ENCODE assay signal across 15 cellular contexts in the genomic region with DNA sequence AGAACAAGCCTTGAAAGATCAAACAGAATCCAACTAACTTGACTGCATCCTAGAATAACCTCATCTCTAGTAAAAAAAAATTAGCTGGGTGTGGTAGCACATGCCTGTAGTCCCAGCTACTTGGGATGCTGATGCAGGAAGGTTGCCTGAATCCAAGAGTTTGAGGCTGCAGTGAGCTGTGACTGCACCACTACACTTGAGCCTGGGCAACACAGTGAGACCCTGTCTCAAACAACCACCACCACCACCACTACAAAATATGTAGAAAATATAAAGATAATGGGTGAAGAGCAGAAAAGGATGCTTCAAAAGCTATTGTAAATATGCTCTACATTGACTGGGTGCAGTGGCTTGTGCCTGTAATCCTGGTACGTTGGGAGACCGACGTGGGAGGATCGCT. TPM values are rescaled to one million over a fixed set of nuclear protein-coding genes. Genes with fewer than 3 reads are reported as not detected.
DNase-seq lines count a peak whose midpoint lies in the region; ATAC-seq and TF ChIP-seq lines count a peak whose summit lies in the region.
"Had no signal": no experiment of that assay in that cellular context is flagged by ENCODE, and none has a peak within 500 bp of the region (broad histone marks: within the 10 kb centered on the region; RNA-seq: fewer than 3 reads in every experiment).

No MANE protein-coding gene starts in this region.

- TF ChIP-seq CTCF in HEK293 (tag by site-specific recombination; IDR thresholded peaks at IDR 0.05): no peak

- peaks cover 97% of the 10 kb centered on the region in 2 experiments for H3K36me3 ChIP-seq in HEK293 (ENCODE audit: control insufficient read depth in 2 of 2, insufficient read depth in 1 of 2, low read length in 2 of 2)

- no peaks in the 10 kb centered on the region for H3K27me3 Mint-ChIP-seq in activated T-cell treated with anti-CD3 and anti-CD28 coated beads, Interleukin-2, amount 50 U/mL, for 72 hours (ENCODE audit: low read depth)
- H3K27me3 Mint-ChIP-seq in T-helper 17 cell: no peaks in the 10 kb centered on the region
- H3K27me3 Mint-ChIP-seq in stimulated activated memory B cell treated with anti-CD40 and anti-IgM and Interleukin-4, amounts not matched to agents 10 μg/mL and 1 μg/mL and 100 μg/mL, for 72 hours: no peaks in the 10 kb centered on the region
- H3K27me3 Mint-ChIP-seq: CD4-positive, alpha-beta memory T cell had no signal

- DNase-seq in activated T-cell treated with anti-CD3 and anti-CD28 coated beads, Interleukin-2, amount 50 U/mL, for 72 hours: no peak
- no peak for DNase-seq in activated T-cell treated with anti-CD3 and anti-CD28 coated beads, Interleukin-2, amount 50 U/mL, for 1 hour
- DNase-seq in T-helper 17 cell: no peak
- DNase-seq: C1 segment of cervical spinal cord; Calu3; CD4-positive, alpha-beta memory T cell; COR-L47; DMS53; DMS79 treated with DMSO at 0.1 percent for 48 hours; GF-D8; GOT3 had no signal

- CTCF ChIA-PET in HEK293 (lab: Yijun Ruan, JAX): interaction anchor here (0.6 to 0.8 kb wide), 3 partner anchors 21 to 825 kb away, joined by 3 read pairs; no protein-coding TSS in a partner anchor

- no peaks in the 10 kb centered on the region for H3K4me1 ChIP-seq in HEK293 (ENCODE audit: control insufficient read depth, insufficient read depth, low read length)
- H3K4me1 ChIP-seq: HAP-1 had no signal

- no peak for ATAC-seq in activated T-cell treated with anti-CD3 and anti-CD28 coated beads, Interleukin-2, amount 50 U/mL, for 72 hours (replicated peaks in 1 of 2)
- ATAC-seq in T-helper 17 cell (no peak), HG02840 (IDR thresholded peaks at IDR 0.05; ENCODE audit: low FRiP score, unreplicated experiment) (no peak)
- no peak for ATAC-seq in stimulated activated memory B cell treated with anti-CD40 and anti-IgM and Interleukin-4, amounts not matched to agents 10 μg/mL and 1 μg/mL and 100 μg/mL, for 72 hours

- H3K9me3 Mint-ChIP-seq in activated T-cell treated with anti-CD3 and anti-CD28 coated beads, Interleukin-2, amount 50 U/mL, for 72 hours: no peaks in the 10 kb centered on the region
- H3K9me3 Mint-ChIP-seq in stimulated activated memory B cell treated with anti-CD40 and anti-IgM and Interleukin-4, amounts not matched to agents 10 μg/mL and 1 μg/mL and 100 μg/mL, for 72 hours: peaks cover 3% of the 10 kb centered on the region
- H3K9me3 Mint-ChIP-seq: CD4-positive, alpha-beta memory T cell had no signal

- H3K4me3 Mint-ChIP-seq in activated T-cell treated with anti-CD3 and anti-CD28 coated beads, Interleukin-2, amount 50 U/mL, for 72 hours: no peak overlapping the region
- H3K4me3 Mint-ChIP-seq in T-helper 17 cell: no peak overlapping the region
- no peak overlapping the region for H3K4me3 Mint-ChIP-seq in stimulated activated memory B cell treated with anti-CD40 and anti-IgM and Interleukin-4, amounts not matched to agents 10 μg/mL and 1 μg/mL and 100 μg/mL, for 72 hours
- H3K4me3 Mint-ChIP-seq: CD4-positive, alpha-beta memory T cell had no signal

- peak overlapping the region; percentile 82 for H3K27ac Mint-ChIP-seq in activated T-cell treated with anti-CD3 and anti-CD28 coated beads, Interleukin-2, amount 50 U/mL, for 72 hours
- H3K27ac Mint-ChIP-seq in T-helper 17 cell: peak overlapping the region; percentile 34
- H3K27ac Mint-ChIP-seq in stimulated activated memory B cell treated with anti-CD40 and anti-IgM and Interleukin-4, amounts not matched to agents 10 μg/mL and 1 μg/mL and 100 μg/mL, for 72 hours: peak overlapping the region; percentile 7

- H3K27ac ChIP-seq in HEK293 (ENCODE audit: extremely low read depth, low read depth, low read length): no peak overlapping the region

- peaks cover 22 to 69% of the 10 kb centered on the region in 2 donors for H3K36me3 Mint-ChIP-seq in activated T-cell treated with anti-CD3 and anti-CD28 coated beads, Interleukin-2, amount 50 U/mL, for 72 hours (ENCODE audit: insufficient read depth in 2 of 2)
- peaks cover 29% of the 10 kb centered on the region for H3K36me3 Mint-ChIP-seq in T-helper 17 cell (ENCODE audit: low read depth)
- peaks cover 93% of the 10 kb centered on the region for H3K36me3 Mint-ChIP-seq in stimulated activated memory B cell treated with anti-CD40 and anti-IgM and Interleukin-4, amounts not matched to agents 10 μg/mL and 1 μg/mL and 100 μg/mL, for 72 hours

- H3K9me3 ChIP-seq in HEK293 (ENCODE audit: control insufficient read depth, insufficient read depth, low read depth, low read length) (no peaks in the 10 kb centered on the region), T-helper 17 cell (ENCODE audit: control insufficient read depth, low read length, poor library complexity, severe bottlenecking) (no peaks in the 10 kb centered on the region)
- H3K9me3 ChIP-seq: HAP-1 had no signal

- no peak overlapping the region for H3K4me3 ChIP-seq in HEK293 (ENCODE audit: low read depth, low read length)
- H3K4me3 ChIP-seq: HAP-1 had no signal

- no peaks in the 10 kb centered on the region for H3K4me1 Mint-ChIP-seq in activated T-cell treated with anti-CD3 and anti-CD28 coated beads, Interleukin-2, amount 50 U/mL, for 72 hours (ENCODE audit: low read depth)
- peaks cover 12% of the 10 kb centered on the region for H3K4me1 Mint-ChIP-seq in T-helper 17 cell
- peaks cover 18% of the 10 kb centered on the region for H3K4me1 Mint-ChIP-seq in stimulated activated memory B cell treated with anti-CD40 and anti-IgM and Interleukin-4, amounts not matched to agents 10 μg/mL and 1 μg/mL and 100 μg/mL, for 72 hours
- H3K4me1 Mint-ChIP-seq: CD4-positive, alpha-beta memory T cell had no signal

- POLR2A ChIA-PET in HEK293 (lab: Yijun Ruan, JAX): interaction anchor here (1.1 kb wide), 1 partner anchor 23 kb away, joined by 3 read pairs; no protein-coding TSS in a partner anchor

TF ChIP-seq in HEK293, 187 proteins besides CTCF, POLR2A, EP300 and RAD21:
- TF ChIP-seq, protein P1, sequence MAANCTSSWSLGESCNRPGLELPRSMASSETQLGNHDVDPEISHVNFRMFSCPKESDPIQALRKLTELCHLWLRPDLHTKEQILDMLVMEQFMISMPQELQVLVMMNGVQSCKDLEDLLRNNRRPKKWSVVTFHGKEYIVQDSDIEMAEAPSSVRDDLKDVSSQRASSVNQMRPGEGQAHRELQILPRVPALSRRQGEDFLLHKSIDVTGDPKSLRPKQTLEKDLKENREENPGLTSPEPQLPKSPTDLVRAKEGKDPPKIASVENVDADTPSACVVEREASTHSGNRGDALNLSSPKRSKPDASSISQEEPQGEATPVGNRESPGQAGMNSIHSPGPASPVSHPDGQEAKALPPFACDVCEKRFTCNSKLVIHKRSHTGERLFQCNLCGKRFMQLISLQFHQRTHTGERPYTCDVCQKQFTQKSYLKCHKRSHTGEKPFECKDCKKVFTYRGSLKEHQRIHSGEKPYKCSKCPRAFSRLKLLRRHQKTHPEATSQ (tag by site-specific recombination; IDR thresholded peaks at IDR 0.05): no peak
- peak; percentile 40; the same call in 1 of the 2 replicates for TF ChIP-seq ZNF121 (tag by site-specific recombination; IDR thresholded peaks at IDR 0.05)

RNA-seq across cellular contexts. Expression of a gene that starts 27.3 kb away (rescaled TPM):
- total RNA-seq in activated T-cell treated with anti-CD3 and anti-CD28 coated beads, Interleukin-2, amount 50 U/mL, for 72 hours: 100 to 1,000 TPM; 141 to 155 TPM
- 10 to 100 TPM; 47.5 to 50.7 TPM for total RNA-seq in T-helper 17 cell

Comparison
In these comparisons a context has a peak if more than half of its experiments do, and no peak if none do; other contexts are left out.
1. H3K27ac Mint-ChIP-seq: peak in every context shown above with its lines; median percentile 82 in activated T-cell treated with anti-CD3 and anti-CD28 coated beads, Interleukin-2, amount 50 U/mL, for 72 hours; 34 in T-helper 17 cell; 7 in stimulated activated memory B cell treated with anti-CD40 and anti-IgM and Interleukin-4, amounts not matched to agents 10 μg/mL and 1 μg/mL and 100 μg/mL, for 72 hours.